In genomic region chr11:125886997-125887372, GRCh38 we compare ENCODE assay signal across 8 cellular contexts. TPM values are rescaled to one million over a fixed set of nuclear protein-coding genes. Genes with fewer than 3 reads are reported as not detected.
DNase-seq lines count a peak whose midpoint lies in the region; ATAC-seq and TF ChIP-seq lines count a peak whose summit lies in the region.

No MANE protein-coding gene starts in this region.

- H3F3A ChIP-seq in Loucy (ENCODE audit: low read depth) = no peaks in the 10 kb centered on the region

- H4K20me1 ChIP-seq in Loucy (ENCODE audit: insufficient read depth, low read length, poor library complexity, severe bottlenecking) = peaks cover 10% of the 10 kb centered on the region

- peak overlapping the region; percentile 75 for H3K4me2 ChIP-seq in Loucy (ENCODE audit: low read depth, low read length, poor library complexity, severe bottlenecking)

- peaks cover 3% of the 10 kb centered on the region for H3K27me3 Mint-ChIP-seq in osteocyte (ENCODE audit: unreplicated experiment)

- peaks cover 35% of the 10 kb centered on the region for H3K4me1 ChIP-seq in Loucy (ENCODE audit: insufficient read depth, low read length, poor library complexity, severe bottlenecking)

- H3K27ac Mint-ChIP-seq in osteocyte (ENCODE audit: unreplicated experiment) = peak overlapping the region; percentile 72

- ATAC-seq in GM21786 (IDR thresholded peaks at IDR 0.05; ENCODE audit: unreplicated experiment) = peak; percentile 24

- peaks cover 15% of the 10 kb centered on the region for H3K4me1 Mint-ChIP-seq in osteocyte (ENCODE audit: unreplicated experiment)

- H3K9me3 ChIP-seq in Loucy (ENCODE audit: insufficient read depth, low read depth, low read length) = no peaks in the 10 kb centered on the region

- H3K4me3 ChIP-seq in Loucy (ENCODE audit: low read length, poor library complexity, severe bottlenecking) = peak overlapping the region; percentile 85
- peak overlapping the region; percentile 85 to 88 for H3K4me3 ChIP-seq in foreskin fibroblast (ENCODE audit: low read depth in 1 of 2, low read length in 2 of 2)

- peak overlapping the region; percentile 80 for H3K4me3 Mint-ChIP-seq in osteocyte (ENCODE audit: unreplicated experiment)

- no peaks in the 10 kb centered on the region for H3K9me2 ChIP-seq in Loucy (replicated peaks; ENCODE audit: low read depth, low read length)

- DNase-seq in GM10266 (ENCODE audit: extremely low spot score) (peak; percentile 15), foreskin fibroblast (peak; percentile 21 to 55), osteocyte (ENCODE audit: extremely low spot score, unreplicated experiment) (no peak), NCI-H1436 (lab: John Stamatoyannopoulos, UW) (no peak), NCI-H2107 (lab: John Stamatoyannopoulos, UW) (no peak)
- DNase-seq in activated CD8-positive, alpha-beta memory T cell treated with anti-CD3 and anti-CD28 coated beads, Interleukin-2, amount 50 U/mL, for 4 hours = peak; percentile 40

- no peaks in the 10 kb centered on the region for H3K36me3 Mint-ChIP-seq in osteocyte (ENCODE audit: unreplicated experiment)

- peak overlapping the region; percentile 36 for H2AFZ ChIP-seq in Loucy (ENCODE audit: low read length)

- H3K27me3 ChIP-seq in Loucy (ENCODE audit: insufficient read depth, low read length, poor library complexity, severe bottlenecking) = no peaks in the 10 kb centered on the region

- TF ChIP-seq CTCF in GM10266 (IDR thresholded peaks at IDR 0.05; ENCODE audit: control insufficient read depth, insufficient read depth, low read depth, missing control alignments) = no peak
- TF ChIP-seq CTCF in Loucy (conservative IDR thresholded peaks at IDR 0.05; ENCODE audit: low read length) = no peak
- no peak for TF ChIP-seq CTCF in foreskin fibroblast (IDR thresholded peaks at IDR 0.05; ENCODE audit: low read depth, low read length)
- no peak for TF ChIP-seq CTCF in osteocyte (IDR thresholded peaks at IDR 0.05)

- no peaks in the 10 kb centered on the region for H3K36me3 ChIP-seq in Loucy (ENCODE audit: insufficient read depth, low read length)

- peak overlapping the region; percentile 85 for H3K9ac ChIP-seq in Loucy (ENCODE audit: low read depth, low read length, poor library complexity, severe bottlenecking)

- peaks cover 49% of the 10 kb centered on the region for H3K79me2 ChIP-seq in Loucy (ENCODE audit: insufficient read depth, low read length)

- H3K9me3 Mint-ChIP-seq in osteocyte (ENCODE audit: unreplicated experiment) = no peaks in the 10 kb centered on the region

RNA-seq across cellular contexts. Expression of gene HYLS1, which starts 0.5 kb away (rescaled TPM):
- total RNA-seq in osteocyte = 4.5 and 5.1 TPM in 2 replicates

RNA-seq across cellular contexts. Expression of gene PUS3, which starts 16.0 kb away (rescaled TPM):
- 10.5 and 14.6 TPM in 2 replicates for total RNA-seq in osteocyte

RNA-seq across cellular contexts. Expression of gene DDX25, which starts 17.3 kb away (rescaled TPM):
- total RNA-seq in osteocyte = not detected in 2 replicates

RNA-seq across cellular contexts. Expression of gene PATE4, which starts 53.9 kb away (rescaled TPM):
- not detected in 2 replicates for total RNA-seq in osteocyte

RNA-seq across cellular contexts. Expression of gene VSIG10L2, which starts 58.9 kb away (rescaled TPM):
- not detected in 2 replicates for total RNA-seq in osteocyte

Comparison
In these comparisons a context has a peak if more than half of its experiments do, and no peak if none do; other contexts are left out.
1. DNase-seq: peak in GM10266 (single experiment), activated CD8-positive, alpha-beta memory T cell treated with anti-CD3 and anti-CD28 coated beads, Interleukin-2, amount 50 U/mL, for 4 hours (single experiment) and foreskin fibroblast (2 of 2); none in osteocyte (single experiment), NCI-H1436 (single experiment) and NCI-H2107 (single experiment).